Comparison of ENCODE assay signal across 1 cellular context in the genomic region with DNA sequence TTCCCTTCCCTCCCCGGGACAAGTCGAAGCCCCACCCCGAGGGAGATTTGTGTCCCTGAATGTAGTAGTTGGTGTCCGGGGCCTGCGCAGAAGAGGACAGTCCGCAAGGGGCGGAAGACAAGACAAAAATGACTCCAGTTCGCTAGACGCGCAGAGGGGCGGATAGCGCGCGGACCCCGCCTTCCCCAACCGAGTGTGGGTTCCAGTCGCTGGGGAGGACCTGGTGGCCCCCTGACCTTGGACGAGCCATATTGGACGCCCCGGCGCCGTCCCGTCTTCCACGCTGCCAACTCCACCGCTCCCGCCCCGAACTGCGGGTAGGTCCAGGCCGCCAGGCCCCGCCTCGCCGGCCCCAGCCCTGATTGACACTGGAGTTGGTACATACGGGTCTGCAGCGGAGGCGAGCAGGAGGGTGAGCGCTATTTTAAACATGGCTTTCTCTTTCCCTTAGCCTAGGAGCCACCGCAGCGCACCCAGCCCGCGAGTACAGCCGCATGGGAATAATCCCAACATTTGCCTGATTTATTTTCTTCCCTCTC.
TF ChIP-seq lines count a peak whose summit lies in the region.

No MANE protein-coding gene starts in this region.

TF ChIP-seq in HepG2, 621 proteins besides CTCF, POLR2A, EP300 and RAD21 (continued from another document and continues in another):
- TF ChIP-seq, protein P1, sequence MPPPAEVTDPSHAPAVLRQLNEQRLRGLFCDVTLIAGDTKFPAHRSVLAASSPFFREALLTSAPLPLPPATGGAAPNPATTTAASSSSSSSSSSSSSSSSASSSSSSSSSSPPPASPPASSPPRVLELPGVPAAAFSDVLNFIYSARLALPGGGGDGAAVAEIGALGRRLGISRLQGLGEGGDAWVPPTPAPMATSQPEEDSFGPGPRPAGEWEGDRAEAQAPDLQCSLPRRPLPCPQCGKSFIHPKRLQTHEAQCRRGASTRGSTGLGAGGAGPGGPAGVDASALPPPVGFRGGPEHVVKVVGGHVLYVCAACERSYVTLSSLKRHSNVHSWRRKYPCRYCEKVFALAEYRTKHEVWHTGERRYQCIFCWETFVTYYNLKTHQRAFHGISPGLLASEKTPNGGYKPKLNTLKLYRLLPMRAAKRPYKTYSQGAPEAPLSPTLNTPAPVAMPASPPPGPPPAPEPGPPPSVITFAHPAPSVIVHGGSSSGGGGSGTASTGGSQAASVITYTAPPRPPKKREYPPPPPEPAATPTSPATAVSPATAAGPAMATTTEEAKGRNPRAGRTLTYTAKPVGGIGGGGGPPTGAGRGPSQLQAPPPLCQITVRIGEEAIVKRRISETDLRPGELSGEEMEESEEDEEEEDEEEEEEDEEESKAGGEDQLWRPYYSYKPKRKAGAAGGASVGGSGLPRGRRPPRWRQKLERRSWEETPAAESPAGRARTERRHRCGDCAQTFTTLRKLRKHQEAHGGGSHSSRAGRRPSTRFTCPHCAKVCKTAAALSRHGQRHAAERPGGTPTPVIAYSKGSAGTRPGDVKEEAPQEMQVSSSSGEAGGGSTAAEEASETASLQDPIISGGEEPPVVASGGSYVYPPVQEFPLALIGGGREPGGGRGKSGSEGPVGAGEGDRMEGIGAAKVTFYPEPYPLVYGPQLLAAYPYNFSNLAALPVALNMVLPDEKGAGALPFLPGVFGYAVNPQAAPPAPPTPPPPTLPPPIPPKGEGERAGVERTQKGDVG (CRISPR knock-in tag; IDR thresholded peaks at IDR 0.05; ENCODE audit: borderline replicate concordance): no peak
- TF ChIP-seq SRSF9 (IDR thresholded peaks at IDR 0.05; ENCODE audit: borderline replicate concordance, insufficient read depth, low read depth, low read length, poor library complexity, severe bottlenecking): no peak
- peak; percentile 51 for TF ChIP-seq MED8 (CRISPR knock-in tag; IDR thresholded peaks at IDR 0.05; ENCODE audit: insufficient replicate concordance)
- TF ChIP-seq ZNF274 (CRISPR knock-in tag; IDR thresholded peaks at IDR 0.05): 0 out of 2 replicates have a peak, but pooled peaks have one; percentile 30
- TF ChIP-seq, protein P2, sequence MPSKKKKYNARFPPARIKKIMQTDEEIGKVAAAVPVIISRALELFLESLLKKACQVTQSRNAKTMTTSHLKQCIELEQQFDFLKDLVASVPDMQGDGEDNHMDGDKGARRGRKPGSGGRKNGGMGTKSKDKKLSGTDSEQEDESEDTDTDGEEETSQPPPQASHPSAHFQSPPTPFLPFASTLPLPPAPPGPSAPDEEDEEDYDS (CRISPR knock-in tag; IDR thresholded peaks at IDR 0.05): peak; percentile 73
- no peak for TF ChIP-seq ZNF746 (CRISPR knock-in tag; IDR thresholded peaks at IDR 0.05)
- TF ChIP-seq ZNF468 (CRISPR knock-in tag; IDR thresholded peaks at IDR 0.05): no peak
- peak; percentile 48; the same call in 1 of the 2 replicates for TF ChIP-seq RFXAP (CRISPR knock-in tag; IDR thresholded peaks at IDR 0.05; ENCODE audit: borderline replicate concordance)
- TF ChIP-seq CC2D1A (CRISPR knock-in tag; IDR thresholded peaks at IDR 0.05): no peak
- TF ChIP-seq, protein P3, sequence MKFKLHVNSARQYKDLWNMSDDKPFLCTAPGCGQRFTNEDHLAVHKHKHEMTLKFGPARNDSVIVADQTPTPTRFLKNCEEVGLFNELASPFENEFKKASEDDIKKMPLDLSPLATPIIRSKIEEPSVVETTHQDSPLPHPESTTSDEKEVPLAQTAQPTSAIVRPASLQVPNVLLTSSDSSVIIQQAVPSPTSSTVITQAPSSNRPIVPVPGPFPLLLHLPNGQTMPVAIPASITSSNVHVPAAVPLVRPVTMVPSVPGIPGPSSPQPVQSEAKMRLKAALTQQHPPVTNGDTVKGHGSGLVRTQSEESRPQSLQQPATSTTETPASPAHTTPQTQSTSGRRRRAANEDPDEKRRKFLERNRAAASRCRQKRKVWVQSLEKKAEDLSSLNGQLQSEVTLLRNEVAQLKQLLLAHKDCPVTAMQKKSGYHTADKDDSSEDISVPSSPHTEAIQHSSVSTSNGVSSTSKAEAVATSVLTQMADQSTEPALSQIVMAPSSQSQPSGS (CRISPR knock-in tag; IDR thresholded peaks at IDR 0.05): peak; percentile 33; the same call in 1 of the 2 replicates
- no peak for TF ChIP-seq ZNF143 (CRISPR knock-in tag; IDR thresholded peaks at IDR 0.05)
- TF ChIP-seq, protein P4, sequence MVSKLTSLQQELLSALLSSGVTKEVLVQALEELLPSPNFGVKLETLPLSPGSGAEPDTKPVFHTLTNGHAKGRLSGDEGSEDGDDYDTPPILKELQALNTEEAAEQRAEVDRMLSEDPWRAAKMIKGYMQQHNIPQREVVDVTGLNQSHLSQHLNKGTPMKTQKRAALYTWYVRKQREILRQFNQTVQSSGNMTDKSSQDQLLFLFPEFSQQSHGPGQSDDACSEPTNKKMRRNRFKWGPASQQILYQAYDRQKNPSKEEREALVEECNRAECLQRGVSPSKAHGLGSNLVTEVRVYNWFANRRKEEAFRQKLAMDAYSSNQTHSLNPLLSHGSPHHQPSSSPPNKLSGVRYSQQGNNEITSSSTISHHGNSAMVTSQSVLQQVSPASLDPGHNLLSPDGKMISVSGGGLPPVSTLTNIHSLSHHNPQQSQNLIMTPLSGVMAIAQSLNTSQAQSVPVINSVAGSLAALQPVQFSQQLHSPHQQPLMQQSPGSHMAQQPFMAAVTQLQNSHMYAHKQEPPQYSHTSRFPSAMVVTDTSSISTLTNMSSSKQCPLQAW (CRISPR knock-in tag; IDR thresholded peaks at IDR 0.05): no peak
- TF ChIP-seq, protein P5, sequence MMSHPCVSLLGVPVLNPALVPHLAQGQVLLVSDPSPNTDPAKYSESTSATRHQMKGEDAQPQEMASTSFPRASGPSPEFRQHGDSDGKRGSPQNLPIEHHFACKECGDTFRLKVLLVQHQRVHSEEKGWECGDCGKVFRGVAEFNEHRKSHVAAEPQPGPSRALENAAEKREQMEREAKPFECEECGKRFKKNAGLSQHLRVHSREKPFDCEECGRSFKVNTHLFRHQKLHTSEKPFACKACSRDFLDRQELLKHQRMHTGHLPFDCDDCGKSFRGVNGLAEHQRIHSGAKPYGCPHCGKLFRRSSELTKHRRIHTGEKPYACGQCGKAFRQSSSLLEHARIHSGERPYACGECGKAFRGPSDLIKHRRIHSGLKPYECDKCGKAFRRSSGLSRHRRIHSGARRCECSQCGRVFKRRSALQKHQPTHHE (CRISPR knock-in tag; IDR thresholded peaks at IDR 0.05; ENCODE audit: borderline replicate concordance): peak; percentile 50; the same call in 1 of the 2 replicates
- no peak for TF ChIP-seq ZNF24 (IDR thresholded peaks at IDR 0.05)
- TF ChIP-seq, protein P6, sequence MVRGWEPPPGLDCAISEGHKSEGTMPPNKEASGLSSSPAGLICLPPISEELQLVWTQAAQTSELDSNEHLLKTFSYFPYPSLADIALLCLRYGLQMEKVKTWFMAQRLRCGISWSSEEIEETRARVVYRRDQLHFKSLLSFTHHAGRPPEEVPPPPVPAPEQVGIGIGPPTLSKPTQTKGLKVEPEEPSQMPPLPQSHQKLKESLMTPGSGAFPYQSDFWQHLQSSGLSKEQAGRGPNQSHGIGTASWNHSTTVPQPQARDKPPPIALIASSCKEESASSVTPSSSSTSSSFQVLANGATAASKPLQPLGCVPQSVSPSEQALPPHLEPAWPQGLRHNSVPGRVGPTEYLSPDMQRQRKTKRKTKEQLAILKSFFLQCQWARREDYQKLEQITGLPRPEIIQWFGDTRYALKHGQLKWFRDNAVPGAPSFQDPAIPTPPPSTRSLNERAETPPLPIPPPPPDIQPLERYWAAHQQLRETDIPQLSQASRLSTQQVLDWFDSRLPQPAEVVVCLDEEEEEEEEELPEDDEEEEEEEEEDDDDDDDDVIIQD (CRISPR knock-in tag; IDR thresholded peaks at IDR 0.05; ENCODE audit: low read depth): peak; percentile 64; the same call in 1 of the 2 replicates
- TF ChIP-seq, protein P7, sequence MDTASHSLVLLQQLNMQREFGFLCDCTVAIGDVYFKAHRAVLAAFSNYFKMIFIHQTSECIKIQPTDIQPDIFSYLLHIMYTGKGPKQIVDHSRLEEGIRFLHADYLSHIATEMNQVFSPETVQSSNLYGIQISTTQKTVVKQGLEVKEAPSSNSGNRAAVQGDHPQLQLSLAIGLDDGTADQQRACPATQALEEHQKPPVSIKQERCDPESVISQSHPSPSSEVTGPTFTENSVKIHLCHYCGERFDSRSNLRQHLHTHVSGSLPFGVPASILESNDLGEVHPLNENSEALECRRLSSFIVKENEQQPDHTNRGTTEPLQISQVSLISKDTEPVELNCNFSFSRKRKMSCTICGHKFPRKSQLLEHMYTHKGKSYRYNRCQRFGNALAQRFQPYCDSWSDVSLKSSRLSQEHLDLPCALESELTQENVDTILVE (CRISPR knock-in tag; IDR thresholded peaks at IDR 0.05): peak; percentile 80
- TF ChIP-seq TAF15 (IDR thresholded peaks at IDR 0.05; ENCODE audit: low read depth, low read length, poor library complexity, severe bottlenecking): no peak
- TF ChIP-seq ZNF615 (CRISPR knock-in tag; IDR thresholded peaks at IDR 0.05; ENCODE audit: borderline replicate concordance): no peak
- no peak for TF ChIP-seq TCF7 (IDR thresholded peaks at IDR 0.05; ENCODE audit: low read depth)
- no peak for TF ChIP-seq SETDB1 (CRISPR knock-in tag; IDR thresholded peaks at IDR 0.05; ENCODE audit: borderline replicate concordance)
- TF ChIP-seq, protein P8, sequence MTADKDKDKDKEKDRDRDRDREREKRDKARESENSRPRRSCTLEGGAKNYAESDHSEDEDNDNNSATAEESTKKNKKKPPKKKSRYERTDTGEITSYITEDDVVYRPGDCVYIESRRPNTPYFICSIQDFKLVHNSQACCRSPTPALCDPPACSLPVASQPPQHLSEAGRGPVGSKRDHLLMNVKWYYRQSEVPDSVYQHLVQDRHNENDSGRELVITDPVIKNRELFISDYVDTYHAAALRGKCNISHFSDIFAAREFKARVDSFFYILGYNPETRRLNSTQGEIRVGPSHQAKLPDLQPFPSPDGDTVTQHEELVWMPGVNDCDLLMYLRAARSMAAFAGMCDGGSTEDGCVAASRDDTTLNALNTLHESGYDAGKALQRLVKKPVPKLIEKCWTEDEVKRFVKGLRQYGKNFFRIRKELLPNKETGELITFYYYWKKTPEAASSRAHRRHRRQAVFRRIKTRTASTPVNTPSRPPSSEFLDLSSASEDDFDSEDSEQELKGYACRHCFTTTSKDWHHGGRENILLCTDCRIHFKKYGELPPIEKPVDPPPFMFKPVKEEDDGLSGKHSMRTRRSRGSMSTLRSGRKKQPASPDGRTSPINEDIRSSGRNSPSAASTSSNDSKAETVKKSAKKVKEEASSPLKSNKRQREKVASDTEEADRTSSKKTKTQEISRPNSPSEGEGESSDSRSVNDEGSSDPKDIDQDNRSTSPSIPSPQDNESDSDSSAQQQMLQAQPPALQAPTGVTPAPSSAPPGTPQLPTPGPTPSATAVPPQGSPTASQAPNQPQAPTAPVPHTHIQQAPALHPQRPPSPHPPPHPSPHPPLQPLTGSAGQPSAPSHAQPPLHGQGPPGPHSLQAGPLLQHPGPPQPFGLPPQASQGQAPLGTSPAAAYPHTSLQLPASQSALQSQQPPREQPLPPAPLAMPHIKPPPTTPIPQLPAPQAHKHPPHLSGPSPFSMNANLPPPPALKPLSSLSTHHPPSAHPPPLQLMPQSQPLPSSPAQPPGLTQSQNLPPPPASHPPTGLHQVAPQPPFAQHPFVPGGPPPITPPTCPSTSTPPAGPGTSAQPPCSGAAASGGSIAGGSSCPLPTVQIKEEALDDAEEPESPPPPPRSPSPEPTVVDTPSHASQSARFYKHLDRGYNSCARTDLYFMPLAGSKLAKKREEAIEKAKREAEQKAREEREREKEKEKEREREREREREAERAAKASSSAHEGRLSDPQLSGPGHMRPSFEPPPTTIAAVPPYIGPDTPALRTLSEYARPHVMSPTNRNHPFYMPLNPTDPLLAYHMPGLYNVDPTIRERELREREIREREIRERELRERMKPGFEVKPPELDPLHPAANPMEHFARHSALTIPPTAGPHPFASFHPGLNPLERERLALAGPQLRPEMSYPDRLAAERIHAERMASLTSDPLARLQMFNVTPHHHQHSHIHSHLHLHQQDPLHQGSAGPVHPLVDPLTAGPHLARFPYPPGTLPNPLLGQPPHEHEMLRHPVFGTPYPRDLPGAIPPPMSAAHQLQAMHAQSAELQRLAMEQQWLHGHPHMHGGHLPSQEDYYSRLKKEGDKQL (CRISPR knock-in tag; IDR thresholded peaks at IDR 0.05; ENCODE audit: low read depth): 0 out of 2 replicates have a peak, but pooled peaks have one; percentile 15
- 0 out of 2 replicates have a peak, but pooled peaks have one; percentile 30 for TF ChIP-seq ZNF230 (CRISPR knock-in tag; IDR thresholded peaks at IDR 0.05)
- no peak for TF ChIP-seq ERF (CRISPR knock-in tag; IDR thresholded peaks at IDR 0.05)
- TF ChIP-seq KDM1A (CRISPR knock-in tag; IDR thresholded peaks at IDR 0.05): no peak
- no peak for TF ChIP-seq HOXA7 (CRISPR knock-in tag; IDR thresholded peaks at IDR 0.05)
- TF ChIP-seq ZNF30 (CRISPR knock-in tag; IDR thresholded peaks at IDR 0.05): 0 out of 2 replicates have a peak, but pooled peaks have one; percentile 24
- TF ChIP-seq, protein P9, sequence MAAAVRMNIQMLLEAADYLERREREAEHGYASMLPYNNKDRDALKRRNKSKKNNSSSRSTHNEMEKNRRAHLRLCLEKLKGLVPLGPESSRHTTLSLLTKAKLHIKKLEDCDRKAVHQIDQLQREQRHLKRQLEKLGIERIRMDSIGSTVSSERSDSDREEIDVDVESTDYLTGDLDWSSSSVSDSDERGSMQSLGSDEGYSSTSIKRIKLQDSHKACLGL (CRISPR knock-in tag; IDR thresholded peaks at IDR 0.05): peak; percentile 86
- no peak for TF ChIP-seq KAT7 (CRISPR knock-in tag; IDR thresholded peaks at IDR 0.05; ENCODE audit: borderline replicate concordance)
- TF ChIP-seq SMAD1 (CRISPR knock-in tag; IDR thresholded peaks at IDR 0.05; ENCODE audit: borderline replicate concordance, low read depth): no peak
- TF ChIP-seq ZNF367 (CRISPR knock-in tag; IDR thresholded peaks at IDR 0.05; ENCODE audit: borderline replicate concordance): no peak
- no peak for TF ChIP-seq XBP1 (CRISPR knock-in tag; IDR thresholded peaks at IDR 0.05)
- 0 out of 2 replicates have a peak, but pooled peaks have one; percentile 44 for TF ChIP-seq TARDBP (CRISPR knock-in tag; IDR thresholded peaks at IDR 0.05)
- no peak for TF ChIP-seq FOXM1 (CRISPR knock-in tag; IDR thresholded peaks at IDR 0.05)
- TF ChIP-seq SRF (IDR thresholded peaks at IDR 0.05; ENCODE audit: low read depth, low read length): no peak
- TF ChIP-seq, protein P10, sequence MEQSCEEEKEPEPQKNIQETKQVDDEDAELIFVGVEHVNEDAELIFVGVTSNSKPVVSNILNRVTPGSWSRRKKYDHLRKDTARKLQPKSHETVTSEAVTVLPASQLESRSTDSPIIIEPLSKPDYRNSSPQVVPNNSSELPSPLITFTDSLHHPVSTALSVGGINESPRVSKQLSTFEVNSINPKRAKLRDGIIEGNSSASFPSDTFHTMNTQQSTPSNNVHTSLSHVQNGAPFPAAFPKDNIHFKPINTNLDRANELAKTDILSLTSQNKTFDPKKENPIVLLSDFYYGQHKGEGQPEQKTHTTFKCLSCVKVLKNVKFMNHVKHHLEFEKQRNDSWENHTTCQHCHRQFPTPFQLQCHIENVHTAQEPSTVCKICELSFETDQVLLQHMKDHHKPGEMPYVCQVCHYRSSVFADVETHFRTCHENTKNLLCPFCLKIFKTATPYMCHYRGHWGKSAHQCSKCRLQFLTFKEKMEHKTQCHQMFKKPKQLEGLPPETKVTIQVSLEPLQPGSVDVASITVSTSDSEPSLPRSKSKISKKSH (CRISPR knock-in tag; IDR thresholded peaks at IDR 0.05; ENCODE audit: borderline replicate concordance): 0 out of 2 replicates have a peak, but pooled peaks have one; percentile 52
- no peak for TF ChIP-seq HCFC1 (IDR thresholded peaks at IDR 0.05; ENCODE audit: low read depth, low read length)
- peak; percentile 54; the same call in 1 of the 2 replicates for TF ChIP-seq ZSCAN31 (CRISPR knock-in tag; IDR thresholded peaks at IDR 0.05; ENCODE audit: low read depth)
